Comparison of ENCODE assay signal across 17 cellular contexts in the genomic region with DNA sequence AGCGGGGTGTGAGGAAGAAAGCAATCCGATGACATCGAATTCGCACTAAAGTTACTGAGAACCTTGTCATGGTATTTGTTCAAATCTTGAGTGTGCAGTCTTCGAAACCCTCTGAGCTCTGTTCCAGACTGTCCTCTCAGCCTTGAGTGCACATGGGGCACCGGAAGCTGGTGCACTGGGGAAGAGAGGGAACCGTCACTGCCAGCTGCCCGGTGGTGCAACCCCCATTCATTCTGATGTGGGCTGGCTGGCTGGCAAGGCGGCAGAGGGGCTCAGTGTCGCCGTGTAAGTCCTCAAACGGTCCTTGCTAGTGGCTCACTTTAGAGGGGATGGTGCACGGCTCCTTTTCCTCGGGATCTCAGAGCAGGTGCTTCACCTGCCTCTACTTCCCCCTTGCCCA.
DNase-seq lines count a peak whose midpoint lies in the region; ATAC-seq and TF ChIP-seq lines count a peak whose summit lies in the region.
"Had no signal": no experiment of that assay in that cellular context is flagged by ENCODE, and none has a peak within 500 bp of the region (broad histone marks: within the 10 kb centered on the region; RNA-seq: fewer than 3 reads in every experiment).

No MANE protein-coding gene starts in this region.

- H3K27ac Mint-ChIP-seq in activated CD8-positive, alpha-beta T cell treated with anti-CD3 and anti-CD28 coated beads, Interleukin-2, amount 10 ng/mL, durations not matched to agents 7 days and 5 days: no peak overlapping the region
- H3K27ac Mint-ChIP-seq: CD4-positive, alpha-beta memory T cell had no signal

- H3K4me3 ChIP-seq in HL-60 (replicated peaks; ENCODE audit: insufficient read depth, low read length) (no peak overlapping the region), mesenchymal stem cell (ENCODE audit: insufficient read depth in 1 of 2, low read depth in 1 of 2, low read length in 2 of 2) (no peak overlapping the region), neuronal stem cell (ENCODE audit: low read length in 2 of 2) (no peak overlapping the region), PC-9 (no peak overlapping the region)
- H3K4me3 ChIP-seq: GM12878, GM23248 had no signal

- intact Hi-C loops in PC-9 (cut with micrococcal nuclease; ENCODE audit: unreplicated experiment): no loop called here

- H3K23ac ChIP-seq in mesenchymal stem cell (ENCODE audit: low read length in 2 of 2): no peak overlapping the region
- H3K23ac ChIP-seq in neuronal stem cell (ENCODE audit: low read depth, low read length, poor library complexity): no peak overlapping the region

- H3K36me3 ChIP-seq in mesenchymal stem cell (ENCODE audit: control insufficient read depth in 1 of 2, insufficient read depth in 2 of 2, low read depth in 1 of 2, low read length in 2 of 2) (no peaks in the 10 kb centered on the region), neuronal stem cell (replicated peaks in 1 of 2; ENCODE audit: control insufficient read depth in 2 of 2, insufficient read depth in 2 of 2, low read length in 2 of 2) (no peaks in the 10 kb centered on the region), PC-9 (ENCODE audit: low read depth) (no peaks in the 10 kb centered on the region)

- H3K9me3 Mint-ChIP-seq in activated CD8-positive, alpha-beta T cell treated with anti-CD3 and anti-CD28 coated beads, Interleukin-2, amount 10 ng/mL, durations not matched to agents 7 days and 5 days (ENCODE audit: insufficient read depth): no peaks in the 10 kb centered on the region

- POLR2A ChIA-PET in activated CD8-positive, alpha-beta T cell treated with anti-CD3 and anti-CD28 coated beads, Interleukin-2, amount 10 ng/mL, durations not matched to agents 7 days and 5 days (lab: Charles Lee): interaction anchor here (0.6 kb wide), 1 partner anchor 29 kb away, joined by 3 read pairs; no protein-coding TSS in a partner anchor
- POLR2A ChIA-PET in PC-9 (lab: Charles Lee; ENCODE audit: unreplicated experiment): no interaction called here

- no peak for TF ChIP-seq CTCF in HL-60 (IDR thresholded peaks at IDR 0.05; ENCODE audit: insufficient read depth, low read length)
- no peak for TF ChIP-seq CTCF in PC-9 (conservative IDR thresholded peaks at IDR 0.05)

- H3K4me3 Mint-ChIP-seq in activated CD8-positive, alpha-beta T cell treated with anti-CD3 and anti-CD28 coated beads, Interleukin-2, amount 10 ng/mL, durations not matched to agents 7 days and 5 days: no peak overlapping the region
- H3K4me3 Mint-ChIP-seq: CD4-positive, alpha-beta memory T cell had no signal

- no TSS peak for BruUV-seq in PC-9 (replicated peaks; lab: Mats Ljungman, UMichigan)

- H2BK15ac ChIP-seq in mesenchymal stem cell (ENCODE audit: low read depth, poor library complexity, severe bottlenecking) (no peak overlapping the region), neuronal stem cell (ENCODE audit: low read length) (no peak overlapping the region)

- peak; percentile 30 for DNase-seq in GF-D8 (lab: John Stamatoyannopoulos, UW)
- peak in 1 of 2 experiments; percentile 71 for DNase-seq in HL-60 (ENCODE audit: low read depth in 1 of 2, low spot score in 1 of 2)
- DNase-seq in mesenchymal stem cell: no peak
- no peak for DNase-seq in neuronal stem cell (ENCODE audit: low spot score)
- no peak for DNase-seq in activated CD8-positive, alpha-beta memory T cell treated with anti-CD3 and anti-CD28 coated beads, Interleukin-2, amount 50 U/mL, for 4 hours
- no peak for DNase-seq in activated CD8-positive, alpha-beta T cell treated with anti-CD3 and anti-CD28 coated beads, Interleukin-2, amount 10 ng/mL, durations not matched to agents 7 days and 5 days
- no peak for DNase-seq in PC-9
- DNase-seq: C1 segment of cervical spinal cord; Calu3; CD4-positive, alpha-beta memory T cell; COR-L47; DMS53; DMS79 treated with DMSO at 0.1 percent for 48 hours; GM23248; H7; HCEC 1CT had no signal

- no peak overlapping the region for H3K4ac ChIP-seq in mesenchymal stem cell (ENCODE audit: low read depth in 1 of 2, low read length in 2 of 2)
- no peak overlapping the region for H3K4ac ChIP-seq in neuronal stem cell (ENCODE audit: low read length)

- H2BK120ac ChIP-seq in mesenchymal stem cell (ENCODE audit: low read depth, low read length) (no peak overlapping the region), neuronal stem cell (ENCODE audit: low read depth, low read length) (no peak overlapping the region)

- H4K8ac ChIP-seq in mesenchymal stem cell (ENCODE audit: low read length): no peak overlapping the region
- no peak overlapping the region for H4K8ac ChIP-seq in neuronal stem cell (ENCODE audit: low read depth, low read length)

- H3K4me1 Mint-ChIP-seq in activated CD8-positive, alpha-beta T cell treated with anti-CD3 and anti-CD28 coated beads, Interleukin-2, amount 10 ng/mL, durations not matched to agents 7 days and 5 days (ENCODE audit: low read depth): no peaks in the 10 kb centered on the region
- H3K4me1 Mint-ChIP-seq: CD4-positive, alpha-beta memory T cell had no signal

- H3K27me3 Mint-ChIP-seq in activated CD8-positive, alpha-beta T cell treated with anti-CD3 and anti-CD28 coated beads, Interleukin-2, amount 10 ng/mL, durations not matched to agents 7 days and 5 days (ENCODE audit: low read depth): no peaks in the 10 kb centered on the region

- H3K4me1 ChIP-seq in mesenchymal stem cell (ENCODE audit: control insufficient read depth, insufficient read depth, low read depth, low read length): no peaks in the 10 kb centered on the region
- peaks cover 0 to 5% of the 10 kb centered on the region in 2 donors for H3K4me1 ChIP-seq in neuronal stem cell (ENCODE audit: control insufficient read depth in 2 of 2, insufficient read depth in 1 of 2, low read depth in 1 of 2, low read length in 2 of 2)
- no peaks in the 10 kb centered on the region for H3K4me1 ChIP-seq in PC-9 (replicated peaks; ENCODE audit: insufficient read depth)

- CTCF ChIA-PET in activated CD8-positive, alpha-beta T cell treated with anti-CD3 and anti-CD28 coated beads, Interleukin-2, amount 10 ng/mL, durations not matched to agents 7 days and 5 days (lab: Charles Lee): no interaction called here
- CTCF ChIA-PET in PC-9 (lab: Charles Lee): no interaction called here

- H3K27ac ChIP-seq in HL-60 (replicated peaks) (peak overlapping the region; percentile 59), mesenchymal stem cell (ENCODE audit: low read length, poor library complexity, severe bottlenecking) (no peak overlapping the region), neuronal stem cell (replicated peaks; ENCODE audit: low read length) (no peak overlapping the region), PC-9 (no peak overlapping the region)
- H3K27ac ChIP-seq: GM23248 had no signal

- H3K18ac ChIP-seq in mesenchymal stem cell (ENCODE audit: low read depth in 1 of 2, low read length in 2 of 2): peak overlapping the region; percentile 2 to 51
- H3K18ac ChIP-seq in neuronal stem cell (ENCODE audit: low read length): no peak overlapping the region

- no peak for ATAC-seq in activated CD8-positive, alpha-beta T cell treated with anti-CD3 and anti-CD28 coated beads, Interleukin-2, amount 10 ng/mL, durations not matched to agents 7 days and 5 days
- ATAC-seq: GM12878 had no signal

- H3K9me3 ChIP-seq in mesenchymal stem cell (ENCODE audit: control insufficient read depth, low read length): no peaks in the 10 kb centered on the region
- H3K9me3 ChIP-seq in neuronal stem cell (replicated peaks in 1 of 2; ENCODE audit: control insufficient read depth in 2 of 2, insufficient read depth in 1 of 2, low read depth in 1 of 2, low read length in 2 of 2): no peaks in the 10 kb centered on the region
- no peaks in the 10 kb centered on the region for H3K9me3 ChIP-seq in PC-9 (ENCODE audit: insufficient read depth, low read depth)

- H2BK5ac ChIP-seq in mesenchymal stem cell (ENCODE audit: low read depth, low read length, poor library complexity, severe bottlenecking) (no peak overlapping the region), neuronal stem cell (ENCODE audit: low read length) (no peak overlapping the region)

- WGBS in mesenchymal stem cell: 83% methylated on average over 11 of the region's 14 CpGs
- WGBS in neuronal stem cell (ENCODE audit: extremely low coverage in 2 of 2, insufficient read length in 2 of 2, insufficient replicate concordance in 1 of 2), 2 donors: no CpG with 5 or more reads among the region's 14 CpGs

- H3K79me1 ChIP-seq in mesenchymal stem cell (replicated peaks; ENCODE audit: low read length, poor library complexity, severe bottlenecking): no peaks in the 10 kb centered on the region
- H3K79me1 ChIP-seq in neuronal stem cell (ENCODE audit: low read depth, low read length): no peaks in the 10 kb centered on the region

- H2AK5ac ChIP-seq in mesenchymal stem cell (ENCODE audit: low read length, severe bottlenecking): no peak overlapping the region
- H2AK5ac ChIP-seq in neuronal stem cell (ENCODE audit: low read depth, low read length): peak overlapping the region; percentile 17

- H4K20me1 ChIP-seq in PC-9 (ENCODE audit: insufficient read depth): no peaks in the 10 kb centered on the region

- H3K4me2 ChIP-seq in mesenchymal stem cell (ENCODE audit: low read length, poor library complexity, severe bottlenecking): no peak overlapping the region
- no peak overlapping the region for H3K4me2 ChIP-seq in neuronal stem cell (ENCODE audit: insufficient read depth, low read length, poor library complexity, severe bottlenecking)
- no peak overlapping the region for H3K4me2 ChIP-seq in PC-9

- no peaks in the 10 kb centered on the region for H3K27me3 ChIP-seq in HL-60 (ENCODE audit: insufficient read depth, poor library complexity, severe bottlenecking)
- peaks cover 0 to 12% of the 10 kb centered on the region in 2 experiments for H3K27me3 ChIP-seq in mesenchymal stem cell (ENCODE audit: control insufficient read depth in 1 of 2, insufficient read depth in 1 of 2, low read length in 2 of 2)
- no peaks in the 10 kb centered on the region for H3K27me3 ChIP-seq in neuronal stem cell (ENCODE audit: control insufficient read depth in 3 of 3, insufficient read depth in 3 of 3, low read depth in 1 of 3, low read length in 3 of 3)
- peaks cover 91% of the 10 kb centered on the region for H3K27me3 ChIP-seq in PC-9 (ENCODE audit: insufficient read depth, low read depth)

- peak overlapping the region in 1 of 2 experiments; percentile 58 for H3K14ac ChIP-seq in mesenchymal stem cell (ENCODE audit: low read length in 2 of 2)
- H3K14ac ChIP-seq in neuronal stem cell (ENCODE audit: low read length): no peak overlapping the region

- H4K91ac ChIP-seq in mesenchymal stem cell (ENCODE audit: low read length) (no peak overlapping the region), neuronal stem cell (ENCODE audit: low read depth, low read length, poor library complexity) (no peak overlapping the region)

- no peaks in the 10 kb centered on the region for H3K36me3 Mint-ChIP-seq in activated CD8-positive, alpha-beta T cell treated with anti-CD3 and anti-CD28 coated beads, Interleukin-2, amount 10 ng/mL, durations not matched to agents 7 days and 5 days (ENCODE audit: low read depth)
- H3K36me3 Mint-ChIP-seq: CD4-positive, alpha-beta memory T cell had no signal

- no peak overlapping the region for H2BK12ac ChIP-seq in mesenchymal stem cell (ENCODE audit: low read length in 2 of 2)
- H2BK12ac ChIP-seq in neuronal stem cell (ENCODE audit: low read length): no peak overlapping the region

- H2AFZ ChIP-seq in mesenchymal stem cell (ENCODE audit: low read depth, low read length): no peak overlapping the region
- no peak overlapping the region for H2AFZ ChIP-seq in neuronal stem cell (ENCODE audit: low read length)
- H2AFZ ChIP-seq in PC-9: no peak overlapping the region
- H2AFZ ChIP-seq: GM23248 had no signal

- H3K79me2 ChIP-seq in PC-9 (ENCODE audit: low read depth): no peaks in the 10 kb centered on the region

- H3F3A ChIP-seq in PC-9 (ENCODE audit: insufficient read depth, low read depth): no peaks in the 10 kb centered on the region

- H3K9me2 ChIP-seq in PC-9 (ENCODE audit: insufficient read depth): no peaks in the 10 kb centered on the region

- H3K9ac ChIP-seq in mesenchymal stem cell (ENCODE audit: low read length) (no peak overlapping the region), neuronal stem cell (ENCODE audit: low read depth, low read length, poor library complexity) (no peak overlapping the region)
- H3K9ac ChIP-seq: GM23248 had no signal
